18 cellular contexts compared by ENCODE assay signal in the genomic region with DNA sequence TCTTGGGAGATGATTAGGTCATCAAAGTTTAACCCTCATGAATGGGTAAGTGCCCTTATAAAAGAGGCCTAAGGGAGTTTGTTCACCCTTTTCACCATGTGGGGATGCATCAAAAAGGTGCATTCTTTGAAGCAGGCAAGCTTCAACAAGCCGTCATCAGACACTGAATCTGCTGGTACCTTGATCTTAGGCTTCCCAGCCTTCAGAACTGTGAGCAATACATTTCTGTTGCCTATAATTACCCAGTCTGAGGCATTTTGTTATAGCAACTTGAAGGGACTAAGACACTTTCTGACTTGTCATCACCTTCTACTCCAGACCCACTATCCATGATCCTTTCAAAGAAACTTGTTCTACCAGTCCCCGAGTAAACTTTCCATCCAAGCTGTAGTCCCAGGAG.
"Had no signal": no experiment of that assay in that cellular context is flagged by ENCODE, and none has a peak within 500 bp of the region (broad histone marks: within the 10 kb centered on the region; RNA-seq: fewer than 3 reads in every experiment).

No MANE protein-coding gene starts in this region.

- ATAC-seq: effector memory CD8-positive, alpha-beta T cell; naive thymus-derived CD8-positive, alpha-beta T cell; pancreas; upper lobe of right lung had no signal

- H3K9me3 ChIP-seq: heart right ventricle, pancreas, suprapubic skin, thyroid gland, upper lobe of right lung, vagina had no signal

- H3K36me3 Mint-ChIP-seq: naive thymus-derived CD8-positive, alpha-beta T cell had no signal

- H3K4me3 ChIP-seq: heart right ventricle, pancreas, suprapubic skin, thyroid gland, upper lobe of right lung, vagina had no signal

- H3K4me1 ChIP-seq: heart right ventricle, pancreas, suprapubic skin, thyroid gland, upper lobe of right lung, vagina had no signal

- H3K27me3 Mint-ChIP-seq: progenitor cell of endocrine pancreas had no signal

- H3K27ac ChIP-seq: pancreas, suprapubic skin, thyroid gland, upper lobe of right lung, vagina had no signal

- DNase-seq: cortex of kidney; effector memory CD8-positive, alpha-beta T cell; foreskin melanocyte; heart right ventricle; hypothalamus; kidney glomerular epithelial cell; mammary epithelial cell; naive thymus-derived CD8-positive, alpha-beta T cell; pancreas; right cardiac atrium; small intestine; stimulated activated CD4-positive, alpha-beta T cell treated with anti-CD3 and anti-CD28 coated beads, Interleukin-2, amount 100 ng/mL, for 48 hours; stimulated activated naive CD8-positive, alpha-beta T cell treated with anti-CD3 and anti-CD28 coated beads, Interleukin-15, Interleukin-2, amounts not matched to agents 100 U/mL and 50 U/mL, for 24 hours; thyroid gland; upper lobe of right lung had no signal

- H3K27ac Mint-ChIP-seq: effector memory CD8-positive, alpha-beta T cell; naive thymus-derived CD8-positive, alpha-beta T cell had no signal

- H3K4me3 Mint-ChIP-seq: effector memory CD8-positive, alpha-beta T cell; naive thymus-derived CD8-positive, alpha-beta T cell had no signal

- H3K9me3 Mint-ChIP-seq: effector memory CD8-positive, alpha-beta T cell; naive thymus-derived CD8-positive, alpha-beta T cell had no signal

- H3K36me3 ChIP-seq: pancreas had no signal

- H3K27me3 ChIP-seq: heart right ventricle, pancreas, suprapubic skin, thyroid gland, upper lobe of right lung, vagina had no signal
